Comparison of ENCODE assay signal across 15 cellular contexts in genomic region chr5:102154291-102154690, GRCh38.
DNase-seq lines count a peak whose midpoint lies in the region; ATAC-seq and TF ChIP-seq lines count a peak whose summit lies in the region.
"Had no signal": no experiment of that assay in that cellular context is flagged by ENCODE, and none has a peak within 500 bp of the region (broad histone marks: within the 10 kb centered on the region; RNA-seq: fewer than 3 reads in every experiment).

No MANE protein-coding gene starts in this region.

- no peaks in the 10 kb centered on the region for H3K36me3 ChIP-seq in HEK293 (ENCODE audit: control insufficient read depth in 2 of 2, insufficient read depth in 1 of 2, low read length in 2 of 2)

- H3K4me3 Mint-ChIP-seq in activated CD4-positive, alpha-beta T cell treated with anti-CD3 and anti-CD28 coated beads, Interleukin-2, amount 10 ng/mL, durations not matched to agents 24 days and 14 days, result peak overlapping the region; percentile 52
- peak overlapping the region; percentile 54 for H3K4me3 Mint-ChIP-seq in activated CD8-positive, alpha-beta T cell treated with anti-CD3 and anti-CD28 coated beads, Interleukin-2, amount 10 ng/mL, durations not matched to agents 7 days and 5 days
- H3K4me3 Mint-ChIP-seq in natural killer cell treated with Interleukin-12 subunit alpha and Interleukin-12 subunit beta and Interleukin-15 and Interleukin-18, amount 100 ng/mL, for 72 hours, result peak overlapping the region; percentile 66
- H3K4me3 Mint-ChIP-seq: neural crest cell had no signal

- H3K4me1 Mint-ChIP-seq in activated CD4-positive, alpha-beta T cell treated with anti-CD3 and anti-CD28 coated beads, Interleukin-2, amount 10 ng/mL, durations not matched to agents 24 days and 14 days, result no peaks in the 10 kb centered on the region
- H3K4me1 Mint-ChIP-seq in activated CD8-positive, alpha-beta T cell treated with anti-CD3 and anti-CD28 coated beads, Interleukin-2, amount 10 ng/mL, durations not matched to agents 7 days and 5 days (ENCODE audit: low read depth), result no peaks in the 10 kb centered on the region
- H3K4me1 Mint-ChIP-seq in natural killer cell treated with Interleukin-12 subunit alpha and Interleukin-12 subunit beta and Interleukin-15 and Interleukin-18, amount 100 ng/mL, for 72 hours (ENCODE audit: low read depth in 2 of 2), result no peaks in the 10 kb centered on the region

- no peaks in the 10 kb centered on the region for H3K9me3 ChIP-seq in HEK293 (ENCODE audit: control insufficient read depth, insufficient read depth, low read depth, low read length)

- CTCF ChIA-PET in HEK293 (lab: Yijun Ruan, JAX), result interaction anchor here (0.6 to 4.2 kb wide), 7 partner anchors 69 to 981 kb away, joined by 3 to 25 read pairs (median 3); no protein-coding TSS in a partner anchor
- CTCF ChIA-PET in activated CD8-positive, alpha-beta T cell treated with anti-CD3 and anti-CD28 coated beads, Interleukin-2, amount 10 ng/mL, durations not matched to agents 7 days and 5 days (lab: Charles Lee), result interaction anchor here (1.3 to 2.4 kb wide), 2 partner anchors 9 to 211 kb away, joined by 5 to 7 read pairs; no protein-coding TSS in a partner anchor

- ATAC-seq in activated CD8-positive, alpha-beta T cell treated with anti-CD3 and anti-CD28 coated beads, Interleukin-2, amount 10 ng/mL, durations not matched to agents 7 days and 5 days, result no peak
- no peak for ATAC-seq in natural killer cell treated with Interleukin-12 subunit alpha and Interleukin-12 subunit beta and Interleukin-15 and Interleukin-18, amount 100 ng/mL, for 72 hours
- ATAC-seq in HG02885 (IDR thresholded peaks at IDR 0.05; ENCODE audit: poor library complexity, unreplicated experiment) (no peak), HG03457 (IDR thresholded peaks at IDR 0.05; ENCODE audit: unreplicated experiment) (no peak)

- intact Hi-C loops in activated CD4-positive, alpha-beta T cell treated with anti-CD3 and anti-CD28 coated beads, Interleukin-2, amount 10 ng/mL, durations not matched to agents 24 days and 14 days (cut with micrococcal nuclease), result no loop called here

- H3K27me3 Mint-ChIP-seq in activated CD4-positive, alpha-beta T cell treated with anti-CD3 and anti-CD28 coated beads, Interleukin-2, amount 10 ng/mL, durations not matched to agents 24 days and 14 days, result no peaks in the 10 kb centered on the region
- no peaks in the 10 kb centered on the region for H3K27me3 Mint-ChIP-seq in activated CD8-positive, alpha-beta T cell treated with anti-CD3 and anti-CD28 coated beads, Interleukin-2, amount 10 ng/mL, durations not matched to agents 7 days and 5 days (ENCODE audit: low read depth)
- peaks cover 0 to 4% of the 10 kb centered on the region in 2 donors for H3K27me3 Mint-ChIP-seq in natural killer cell treated with Interleukin-12 subunit alpha and Interleukin-12 subunit beta and Interleukin-15 and Interleukin-18, amount 100 ng/mL, for 72 hours

- POLR2A ChIA-PET in HEK293 (lab: Yijun Ruan, JAX), result interaction anchor here (0.8 to 1.2 kb wide), 2 partner anchors 9 to 142 kb away, joined by 3 read pairs; partner anchors contain the start of gene SLCO4C1
- POLR2A ChIA-PET in activated CD8-positive, alpha-beta T cell treated with anti-CD3 and anti-CD28 coated beads, Interleukin-2, amount 10 ng/mL, durations not matched to agents 7 days and 5 days (lab: Charles Lee), result no interaction called here

- H3K27ac Mint-ChIP-seq in activated CD4-positive, alpha-beta T cell treated with anti-CD3 and anti-CD28 coated beads, Interleukin-2, amount 10 ng/mL, durations not matched to agents 24 days and 14 days, result no peak overlapping the region
- no peak overlapping the region for H3K27ac Mint-ChIP-seq in activated CD8-positive, alpha-beta T cell treated with anti-CD3 and anti-CD28 coated beads, Interleukin-2, amount 10 ng/mL, durations not matched to agents 7 days and 5 days
- no peak overlapping the region for H3K27ac Mint-ChIP-seq in natural killer cell treated with Interleukin-12 subunit alpha and Interleukin-12 subunit beta and Interleukin-15 and Interleukin-18, amount 100 ng/mL, for 72 hours

- DNase-seq in activated CD4-positive, alpha-beta T cell treated with anti-CD3 and anti-CD28 coated beads, Interleukin-2, amount 10 ng/mL, durations not matched to agents 24 days and 14 days, result no peak
- DNase-seq in activated CD4-positive, alpha-beta T cell treated with anti-CD3 and anti-CD28 coated beads for 1 hour, result no peak
- DNase-seq in activated CD8-positive, alpha-beta T cell treated with anti-CD3 and anti-CD28 coated beads, Interleukin-2, amount 10 ng/mL, durations not matched to agents 7 days and 5 days, result no peak
- no peak for DNase-seq in natural killer cell treated with Interleukin-12 subunit alpha and Interleukin-12 subunit beta and Interleukin-15 and Interleukin-18, amount 100 ng/mL, for 72 hours (ENCODE audit: low spot score)
- no peak for DNase-seq in stimulated activated CD8-positive, alpha-beta memory T cell treated with anti-CD3 and anti-CD28 coated beads, Interleukin-4, amount 100 ng/mL, for 48 hours
- DNase-seq: activated CD4-positive, CD25-positive, alpha-beta regulatory T cell; DMS79 treated with DMSO at 0.1 percent for 48 hours; effector CD8-positive, alpha-beta T cell; NCI-H2029 treated with DMSO at 0.1 percent for 48 hours; NCI-H524 treated with DMSO at 0.1 percent for 48 hours had no signal

- H3K4me1 ChIP-seq in HEK293 (ENCODE audit: control insufficient read depth, insufficient read depth, low read length), result peaks cover 5% of the 10 kb centered on the region

- peak overlapping the region; percentile 71; the same call in 1 of the 2 replicates for H3K27ac ChIP-seq in HEK293 (ENCODE audit: extremely low read depth, low read depth, low read length)

- no peaks in the 10 kb centered on the region for H3K36me3 Mint-ChIP-seq in activated CD4-positive, alpha-beta T cell treated with anti-CD3 and anti-CD28 coated beads, Interleukin-2, amount 10 ng/mL, durations not matched to agents 24 days and 14 days (ENCODE audit: low read depth)
- no peaks in the 10 kb centered on the region for H3K36me3 Mint-ChIP-seq in activated CD8-positive, alpha-beta T cell treated with anti-CD3 and anti-CD28 coated beads, Interleukin-2, amount 10 ng/mL, durations not matched to agents 7 days and 5 days (ENCODE audit: low read depth)
- no peaks in the 10 kb centered on the region for H3K36me3 Mint-ChIP-seq in natural killer cell treated with Interleukin-12 subunit alpha and Interleukin-12 subunit beta and Interleukin-15 and Interleukin-18, amount 100 ng/mL, for 72 hours
- H3K36me3 Mint-ChIP-seq: CD14-positive monocyte had no signal

- no peaks in the 10 kb centered on the region for H3K9me3 Mint-ChIP-seq in activated CD4-positive, alpha-beta T cell treated with anti-CD3 and anti-CD28 coated beads, Interleukin-2, amount 10 ng/mL, durations not matched to agents 24 days and 14 days
- no peaks in the 10 kb centered on the region for H3K9me3 Mint-ChIP-seq in activated CD8-positive, alpha-beta T cell treated with anti-CD3 and anti-CD28 coated beads, Interleukin-2, amount 10 ng/mL, durations not matched to agents 7 days and 5 days (ENCODE audit: insufficient read depth)
- no peaks in the 10 kb centered on the region for H3K9me3 Mint-ChIP-seq in natural killer cell treated with Interleukin-12 subunit alpha and Interleukin-12 subunit beta and Interleukin-15 and Interleukin-18, amount 100 ng/mL, for 72 hours

- peak overlapping the region; percentile 60 for H3K4me3 ChIP-seq in HEK293 (ENCODE audit: low read depth, low read length)

- no peak for TF ChIP-seq CTCF in HEK293 (tag by site-specific recombination; IDR thresholded peaks at IDR 0.05)

TF ChIP-seq in HEK293, 187 proteins besides CTCF, POLR2A, EP300 and RAD21:
- TF ChIP-seq, protein P1, sequence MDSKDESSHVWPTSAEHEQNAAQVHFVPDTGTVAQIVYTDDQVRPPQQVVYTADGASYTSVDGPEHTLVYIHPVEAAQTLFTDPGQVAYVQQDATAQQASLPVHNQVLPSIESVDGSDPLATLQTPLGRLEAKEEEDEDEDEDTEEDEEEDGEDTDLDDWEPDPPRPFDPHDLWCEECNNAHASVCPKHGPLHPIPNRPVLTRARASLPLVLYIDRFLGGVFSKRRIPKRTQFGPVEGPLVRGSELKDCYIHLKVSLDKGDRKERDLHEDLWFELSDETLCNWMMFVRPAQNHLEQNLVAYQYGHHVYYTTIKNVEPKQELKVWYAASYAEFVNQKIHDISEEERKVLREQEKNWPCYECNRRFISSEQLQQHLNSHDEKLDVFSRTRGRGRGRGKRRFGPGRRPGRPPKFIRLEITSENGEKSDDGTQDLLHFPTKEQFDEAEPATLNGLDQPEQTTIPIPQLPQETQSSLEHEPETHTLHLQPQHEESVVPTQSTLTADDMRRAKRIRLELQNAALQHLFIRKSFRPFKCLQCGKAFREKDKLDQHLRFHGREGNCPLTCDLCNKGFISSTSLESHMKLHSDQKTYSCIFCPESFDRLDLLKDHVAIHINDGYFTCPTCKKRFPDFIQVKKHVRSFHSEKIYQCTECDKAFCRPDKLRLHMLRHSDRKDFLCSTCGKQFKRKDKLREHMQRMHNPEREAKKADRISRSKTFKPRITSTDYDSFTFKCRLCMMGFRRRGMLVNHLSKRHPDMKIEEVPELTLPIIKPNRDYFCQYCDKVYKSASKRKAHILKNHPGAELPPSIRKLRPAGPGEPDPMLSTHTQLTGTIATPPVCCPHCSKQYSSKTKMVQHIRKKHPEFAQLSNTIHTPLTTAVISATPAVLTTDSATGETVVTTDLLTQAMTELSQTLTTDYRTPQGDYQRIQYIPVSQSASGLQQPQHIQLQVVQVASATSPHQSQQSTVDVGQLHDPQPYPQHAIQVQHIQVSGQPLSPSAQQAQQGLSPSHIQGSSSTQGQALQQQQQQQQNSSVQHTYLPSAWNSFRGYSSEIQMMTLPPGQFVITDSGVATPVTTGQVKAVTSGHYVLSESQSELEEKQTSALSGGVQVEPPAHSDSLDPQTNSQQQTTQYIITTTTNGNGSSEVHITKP (tag by site-specific recombination; IDR thresholded peaks at IDR 0.05), result peak; percentile 19; the same call in 1 of the 2 replicates
- TF ChIP-seq ZNF48 (tag by site-specific recombination; IDR thresholded peaks at IDR 0.05), result no peak
- TF ChIP-seq PRDM1 (tag by site-specific recombination; IDR thresholded peaks at IDR 0.05), result peak; percentile 73
- no peak for TF ChIP-seq ZNF561 (tag by site-specific recombination; IDR thresholded peaks at IDR 0.05; ENCODE audit: borderline replicate concordance)
- TF ChIP-seq OSR2 (tag by site-specific recombination; IDR thresholded peaks at IDR 0.05), result peak; percentile 61
TF ChIP-seq in HEK293: peak in this region for 3.
